Comparison of ENCODE assay signal across 31 cellular contexts in the genomic region with DNA sequence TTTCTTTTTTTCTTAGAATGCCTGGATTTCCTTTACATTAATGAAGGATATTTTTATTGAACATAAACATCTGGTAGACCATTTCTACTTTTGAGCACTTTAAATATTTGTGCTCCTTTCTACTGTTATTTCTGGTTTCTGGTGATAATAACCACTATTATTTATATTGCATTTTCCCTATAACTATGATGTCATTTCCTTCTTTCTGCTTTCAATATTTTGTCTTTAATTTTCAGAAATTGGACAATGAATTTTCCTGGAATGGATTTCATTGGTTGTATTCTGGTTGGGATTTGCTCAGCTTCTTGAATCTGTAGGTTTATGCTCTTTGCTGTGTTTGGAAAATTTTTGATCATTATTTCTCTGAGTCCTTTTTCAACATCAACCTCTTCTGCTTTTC. TPM values are rescaled to one million over a fixed set of nuclear protein-coding genes. Genes with fewer than 3 reads are reported as not detected.
"Had no signal": no experiment of that assay in that cellular context is flagged by ENCODE, and none has a peak within 500 bp of the region (broad histone marks: within the 10 kb centered on the region; RNA-seq: fewer than 3 reads in every experiment).

No MANE protein-coding gene starts in this region.

- ATAC-seq: stimulated activated effector memory CD8-positive, alpha-beta T cell treated with anti-CD3 and anti-CD28 coated beads, Interleukin-12 subunit alpha, Interleukin-12 subunit beta, amount 100 ng/mL, for 72 hours; stimulated activated memory B cell treated with anti-CD40 and anti-IgM and Interleukin-4, amounts not matched to agents 10 μg/mL and 1 μg/mL and 100 μg/mL, for 72 hours; stimulated activated naive B cell treated with anti-CD40 and anti-IgM and Interleukin-4, amounts not matched to agents 10 μg/mL and 1 μg/mL and 100 μg/mL, for 72 hours; stimulated activated naive CD8-positive, alpha-beta T cell treated with anti-CD3 and anti-CD28 coated beads, Interleukin-15, amount 100 ng/mL, for 72 hours; stimulated activated naive CD8-positive, alpha-beta T cell treated with anti-CD3 and anti-CD28 coated beads, Interleukin-15, Interleukin-2, amounts not matched to agents 100 U/mL and 50 U/mL, for 24 hours; upper lobe of right lung had no signal

- H3K9me3 ChIP-seq: stomach, suprapubic skin, testis, thoracic aorta, thyroid gland, tibial artery, tibial nerve, transverse colon, upper lobe of left lung, upper lobe of right lung, uterus, vagina had no signal

- H3K36me3 ChIP-seq: stomach, suprapubic skin, thoracic aorta, thyroid gland, tibial artery, transverse colon, upper lobe of left lung, upper lobe of right lung, uterus, vagina had no signal

- H3K27ac ChIP-seq: stomach, suprapubic skin, testis, thoracic aorta, thyroid gland, tibial artery, tibial nerve, transverse colon, upper lobe of left lung, upper lobe of right lung, uterus, vagina had no signal

- FAIRE-seq: urothelium cell line had no signal

- H3K4me3 ChIP-seq: stomach, suprapubic skin, testis, thoracic aorta, thyroid gland, tibial artery, tibial nerve, transverse colon, upper lobe of left lung, upper lobe of right lung, uterus, vagina had no signal

- H3K27me3 ChIP-seq: stomach, suprapubic skin, testis, thyroid gland, tibial artery, tibial nerve, transverse colon, upper lobe of left lung, upper lobe of right lung, uterus, vagina had no signal

- H3K4me1 ChIP-seq: suprapubic skin, testis, thyroid gland, tibial artery, tibial nerve, upper lobe of left lung, upper lobe of right lung, uterus, vagina had no signal

- DNase-seq: stimulated activated CD4-positive, alpha-beta T cell treated with anti-CD3 and anti-CD28 coated beads, Interleukin-2, amount 100 ng/mL, for 48 hours; stimulated activated CD4-positive, alpha-beta T cell treated with anti-CD3 and anti-CD28 coated beads, Interleukin-4, amount 100 ng/mL, for 1 hour; stimulated activated CD4-positive, alpha-beta T cell treated with anti-CD3 and anti-CD28 coated beads, Interleukin-4, amount 100 ng/mL, for 24 hours; stimulated activated CD4-positive, alpha-beta T cell treated with anti-CD3 and anti-CD28 coated beads, Interleukin-4, amount 100 ng/mL, for 4 hours; stimulated activated CD8-positive, alpha-beta memory T cell treated with anti-CD3 and anti-CD28 coated beads, Interleukin-4, amount 100 ng/mL, for 48 hours; stimulated activated naive B cell treated with anti-CD40 and anti-IgM and Interleukin-4, amounts not matched to agents 10 μg/mL and 1 μg/mL and 100 μg/mL, for 72 hours; stimulated activated naive CD4-positive, alpha-beta T cell; stimulated activated naive CD4-positive, alpha-beta T cell treated with Interleukin-2 at 50 U/mL for 16 hours; stimulated activated naive CD8-positive, alpha-beta T cell treated with anti-CD3 and anti-CD28 coated beads, Interleukin-15, amount 100 ng/mL, for 72 hours; stimulated activated naive CD8-positive, alpha-beta T cell treated with anti-CD3 and anti-CD28 coated beads, Interleukin-15, Interleukin-2, amounts not matched to agents 100 U/mL and 50 U/mL, for 24 hours; stomach; substantia nigra; testis; thyroid gland; tibial artery; transverse colon; trophoblast cell; upper lobe of left lung; upper lobe of right lung; uterus had no signal

RNA-seq across cellular contexts. Expression of a gene that starts 20.1 kb away (rescaled TPM):
- polyA plus RNA-seq: stomach, urinary bladder had no signal

RNA-seq across cellular contexts. Expression of a gene that starts 39.8 kb away (rescaled TPM):
- total RNA-seq: stomach, subcutaneous adipose tissue, temporal lobe, thoracic aorta, thyroid gland, transverse colon, upper lobe of right lung, ureter, urinary bladder, uterus, vagina had no signal
- polyA plus RNA-seq: urinary bladder had no signal
